In genomic region chr4:88610771-88611170, GRCh38 we compare ENCODE assay signal across 9 cellular contexts. TPM values are rescaled to one million over a fixed set of nuclear protein-coding genes. Genes with fewer than 3 reads are reported as not detected.
DNase-seq lines count a peak whose midpoint lies in the region; ATAC-seq and TF ChIP-seq lines count a peak whose summit lies in the region.
"Had no signal": no experiment of that assay in that cellular context is flagged by ENCODE, and none has a peak within 500 bp of the region (broad histone marks: within the 10 kb centered on the region; RNA-seq: fewer than 3 reads in every experiment).

No MANE protein-coding gene starts in this region.

- H3K36me3 Mint-ChIP-seq in CD4-positive, alpha-beta memory T cell, result peaks cover 50 to 53% of the 10 kb centered on the region in 2 donors

- no peaks in the 10 kb centered on the region for H3K27me3 ChIP-seq in CD4-positive, alpha-beta memory T cell (ENCODE audit: insufficient read depth, low read length)
- H3K27me3 ChIP-seq in ascending aorta, result no peaks in the 10 kb centered on the region
- H3K27me3 ChIP-seq in right atrium auricular region, result no peaks in the 10 kb centered on the region

- H3K36me3 ChIP-seq in CD4-positive, alpha-beta memory T cell (ENCODE audit: insufficient read depth, low read length), result peaks cover 12% of the 10 kb centered on the region
- peaks cover 19 to 23% of the 10 kb centered on the region in 2 donors for H3K36me3 ChIP-seq in ascending aorta
- peaks cover 21% of the 10 kb centered on the region for H3K36me3 ChIP-seq in right atrium auricular region

- no peaks in the 10 kb centered on the region for H3K9me3 ChIP-seq in CD4-positive, alpha-beta memory T cell (ENCODE audit: control insufficient read depth in 1 of 2, low read length in 2 of 2)
- H3K9me3 ChIP-seq in ascending aorta (no peaks in the 10 kb centered on the region), right atrium auricular region (no peaks in the 10 kb centered on the region)

- CTCF ChIA-PET in CD4-positive, alpha-beta memory T cell (lab: Charles Lee; ENCODE audit: partially characterized antibody), result interaction anchor here (2.7 to 8.3 kb wide), 3 partner anchors 10 to 49 kb away, joined by 8 to 53 read pairs (median 15); partner anchors contain the start of gene HERC3

- DNase-seq in CD4-positive, alpha-beta memory T cell, result no peak
- DNase-seq in ascending aorta (ENCODE audit: low spot score in 2 of 2) (peak; percentile 38 to 88), right atrium auricular region (ENCODE audit: low spot score) (peak; percentile 81), renal cortical epithelial cell (ENCODE audit: low read depth) (peak; percentile 98), GDM1 (lab: John Stamatoyannopoulos, UW) (no peak)
- DNase-seq: NCI-H1105 treated with DMSO at 0.1 percent for 48 hours had no signal

- no peak overlapping the region for H3K4me3 ChIP-seq in CD4-positive, alpha-beta memory T cell (ENCODE audit: low read length in 2 of 2)
- H3K4me3 ChIP-seq in ascending aorta, result no peak overlapping the region
- no peak overlapping the region for H3K4me3 ChIP-seq in right atrium auricular region

- TF ChIP-seq CTCF in ascending aorta (IDR thresholded peaks at IDR 0.05), result no peak
- TF ChIP-seq CTCF in right atrium auricular region (IDR thresholded peaks at IDR 0.05), result no peak

- peaks cover 63 to 92% (median 74%) of the 10 kb centered on the region in 4 donors for H3K4me1 Mint-ChIP-seq in CD4-positive, alpha-beta memory T cell

- intact Hi-C loops in CD4-positive, alpha-beta memory T cell (cut with micrococcal nuclease), result loop anchor here (5.0 kb wide), 1 partner anchor 37 kb away; no protein-coding TSS in a partner anchor
- intact Hi-C loops in ascending aorta (cut with DNase I), result loop anchor here (5.0 to 10.0 kb wide), 3 partner anchors 88 to 328 kb away; partner anchors contain the start of genes HERC5, PPM1K and PYURF

- ATAC-seq in GM19324 (IDR thresholded peaks at IDR 0.05; ENCODE audit: low FRiP score, unreplicated experiment) (no peak), GM19467 (IDR thresholded peaks at IDR 0.05; ENCODE audit: unreplicated experiment) (no peak), GM18873 (IDR thresholded peaks at IDR 0.05; ENCODE audit: low FRiP score, unreplicated experiment) (no peak)

- POLR2A ChIA-PET in CD4-positive, alpha-beta memory T cell (lab: Charles Lee; ENCODE audit: partially characterized antibody), result interaction anchor here (1.9 to 7.6 kb wide), 2 partner anchors 10 to 18 kb away, joined by 8 to 163 read pairs; partner anchors contain the start of gene HERC3

- H3K27me3 Mint-ChIP-seq in CD4-positive, alpha-beta memory T cell, result no peaks in the 10 kb centered on the region

- peaks cover 70% of the 10 kb centered on the region for H3K4me1 ChIP-seq in CD4-positive, alpha-beta memory T cell (ENCODE audit: insufficient read depth, low read length)
- peaks cover 15 to 28% of the 10 kb centered on the region in 2 donors for H3K4me1 ChIP-seq in ascending aorta
- peaks cover 0 to 59% of the 10 kb centered on the region in 2 donors for H3K4me1 ChIP-seq in right atrium auricular region

- H3K9me3 Mint-ChIP-seq in CD4-positive, alpha-beta memory T cell, result peaks cover 0 to 4% (median 0%) of the 10 kb centered on the region in 8 donors

- no peak overlapping the region for H3K27ac ChIP-seq in CD4-positive, alpha-beta memory T cell (ENCODE audit: low read depth, low read length)
- H3K27ac ChIP-seq in ascending aorta (peak overlapping the region; percentile 79 to 84), right atrium auricular region (peak overlapping the region; percentile 62 to 87)

- peak overlapping the region; percentile 69 to 99 (median 94) for H3K27ac Mint-ChIP-seq in CD4-positive, alpha-beta memory T cell

- H3K4me3 Mint-ChIP-seq in CD4-positive, alpha-beta memory T cell, result peak overlapping the region in 5 of 8 donors; percentile 14 to 58 (median 56)

RNA-seq across cellular contexts. Expression of gene HERC3, which starts 18.5 kb away (rescaled TPM):
- total RNA-seq in CD4-positive, alpha-beta memory T cell, result 10 to 100 TPM; 95.5 to 97.1 TPM
- polyA plus RNA-seq in CD4-positive, alpha-beta memory T cell, result 10 to 100 TPM; 39.9 to 44.8 TPM
- total RNA-seq in ascending aorta (16.2 TPM), right atrium auricular region (10 to 100 TPM; 27.4 to 36.2 TPM), renal cortical epithelial cell (9.0 and 22.0 TPM in 2 replicates)

Comparison
In these comparisons a context has a peak if more than half of its experiments do, and no peak if none do; other contexts are left out.
1. DNase-seq: peak in ascending aorta (2 of 2), right atrium auricular region (single experiment) and renal cortical epithelial cell (single experiment); none in CD4-positive, alpha-beta memory T cell (0 of 5) and GDM1 (single experiment).